25 cellular contexts compared by ENCODE assay signal in genomic region chr20:54481442-54481841, GRCh38. TPM values are rescaled to one million over a fixed set of nuclear protein-coding genes. Genes with fewer than 3 reads are reported as not detected.
"Had no signal": no experiment of that assay in that cellular context is flagged by ENCODE, and none has a peak within 500 bp of the region (broad histone marks: within the 10 kb centered on the region; RNA-seq: fewer than 3 reads in every experiment).

No MANE protein-coding gene starts in this region.

- DNase-seq: colonic mucosa; cortex of kidney; effector CD8-positive, alpha-beta T cell; effector memory CD8-positive, alpha-beta T cell; endodermal cell; erythroblast; esophagus squamous epithelium; foreskin fibroblast; foreskin melanocyte; gastrocnemius medialis; glutamatergic neuron; head of caudate nucleus; heart right ventricle; hippocampal formation; left cardiac atrium; left lung; left ventricle myocardium superior; lower lobe of right lung; mesenchymal stem cell; mucosa of descending colon had no signal

- H3K4me1 ChIP-seq: colonic mucosa had no signal

- H3K36me3 ChIP-seq: colonic mucosa, esophagus squamous epithelium, gastrocnemius medialis, heart right ventricle, left lung, lower lobe of right lung had no signal

- H3K4me3 ChIP-seq: colonic mucosa, esophagus squamous epithelium, gastrocnemius medialis, heart right ventricle, left lung, lower lobe of right lung, mucosa of descending colon had no signal

- H3K27me3 ChIP-seq: gastrocnemius medialis had no signal

- H3K27ac ChIP-seq: colonic mucosa, epithelial cell of prostate, esophagus squamous epithelium, gastrocnemius medialis, heart right ventricle, left lung, lower lobe of right lung had no signal

- H3K27ac Mint-ChIP-seq: dendritic cell treated with granulocyte-macrophage colony-stimulating factor and Interleukin-4, amounts not matched to agents 40 ng/mL and 50 ng/mL, for 4 days; effector memory CD8-positive, alpha-beta T cell; endodermal cell; mesothelial cell of epicardium had no signal

- ATAC-seq: effector memory CD8-positive, alpha-beta T cell; esophagus mucosa; gastrocnemius medialis; heart right ventricle; left cardiac atrium; left lung; left ventricle myocardium superior; lower lobe of right lung; mucosa of descending colon had no signal

- H3K4me3 Mint-ChIP-seq: dendritic cell treated with granulocyte-macrophage colony-stimulating factor and Interleukin-4, amounts not matched to agents 40 ng/mL and 50 ng/mL, for 4 days; effector memory CD8-positive, alpha-beta T cell; endodermal cell; mesothelial cell of epicardium had no signal

- H3K9me3 Mint-ChIP-seq: dendritic cell treated with granulocyte-macrophage colony-stimulating factor and Interleukin-4, amounts not matched to agents 40 ng/mL and 50 ng/mL, for 4 days; endodermal cell; mesothelial cell of epicardium had no signal

- H3K36me3 Mint-ChIP-seq: mesothelial cell of epicardium had no signal

- H3K9me3 ChIP-seq: colonic mucosa, esophagus squamous epithelium, gastrocnemius medialis, heart right ventricle, left lung, lower lobe of right lung, mucosa of descending colon had no signal

RNA-seq across cellular contexts. Expression of gene DOK5, which starts 6.0 kb away (rescaled TPM):
- total RNA-seq: dermis microvascular lymphatic vessel endothelial cell had no signal
